1 cellular context compared by ENCODE assay signal in the genomic region with DNA sequence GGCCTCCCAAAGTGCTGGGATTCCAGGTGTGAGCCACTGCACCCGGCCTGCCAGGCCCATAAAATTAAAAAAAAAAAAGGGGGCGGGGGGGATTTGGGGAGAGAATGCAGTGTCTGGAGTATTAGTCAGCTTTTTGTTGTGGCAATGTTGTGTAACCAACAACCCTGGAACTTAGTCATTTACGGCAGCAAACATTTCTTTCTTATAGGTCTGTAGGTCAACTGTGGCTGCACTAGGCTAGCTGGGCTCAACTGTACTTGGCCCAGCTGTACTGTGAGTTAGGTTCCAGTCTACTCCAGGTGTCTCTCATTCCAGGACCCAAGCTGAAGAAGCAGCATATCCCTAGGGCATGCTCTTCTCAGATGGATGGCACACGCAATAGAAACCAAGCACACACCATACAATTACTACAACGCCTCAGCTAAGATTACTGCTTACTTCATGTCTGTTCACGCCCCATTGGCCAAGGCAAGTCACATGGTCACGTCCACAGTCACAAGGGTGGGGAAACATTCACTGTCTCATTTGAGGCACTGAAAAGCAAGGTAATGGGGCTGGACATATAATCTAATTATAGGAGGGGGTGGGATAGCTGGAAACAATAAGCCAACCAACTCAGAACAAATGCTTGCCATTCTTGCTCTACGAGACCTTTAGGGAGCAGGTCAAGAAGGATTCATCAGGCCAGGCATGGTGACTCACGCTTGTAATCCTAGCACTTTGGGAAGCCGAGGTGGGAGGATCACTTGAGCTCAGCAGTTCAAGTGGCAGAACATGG.
A peak's percentile ranks its signal among the peaks of the same experiment; 100 is the strongest.
TF ChIP-seq lines count a peak whose summit lies in the region.

No MANE protein-coding gene starts in this region.

TF ChIP-seq in K562, 482 proteins besides CTCF, POLR2A, EP300 and RAD21 (continued from another document and continues in another):
- TF ChIP-seq ZNF165 (CRISPR knock-in tag; IDR thresholded peaks at IDR 0.05; ENCODE audit: borderline replicate concordance) (no peak), NCOA2 (IDR thresholded peaks at IDR 0.05; ENCODE audit: partially characterized antibody in 2 of 2) (no peak), ZFP30 (CRISPR knock-in tag; IDR thresholded peaks at IDR 0.05; ENCODE audit: borderline replicate concordance) (no peak), ZNF584 (CRISPR knock-in tag; IDR thresholded peaks at IDR 0.05; ENCODE audit: low read depth) (no peak), DACH1 (IDR thresholded peaks at IDR 0.05; ENCODE audit: partially characterized antibody) (no peak), PCBP1 (IDR thresholded peaks at IDR 0.05; ENCODE audit: low read depth, low read length, poor library complexity, severe bottlenecking) (no peak), ZNF274 (IDR thresholded peaks at IDR 0.05; ENCODE audit: borderline replicate concordance, low read depth, low read length) (no peak), CC2D1A (IDR thresholded peaks at IDR 0.05) (no peak), SIX5 (IDR thresholded peaks at IDR 0.05; ENCODE audit: borderline replicate concordance in 1 of 2, insufficient read depth in 1 of 2, low read depth in 1 of 2, low read length in 2 of 2) (no peak), HNRNPL (IDR thresholded peaks at IDR 0.05; ENCODE audit: low read depth, low read length) (no peak), NONO (IDR thresholded peaks at IDR 0.05; ENCODE audit: low read depth in 2 of 2, low read length in 1 of 2) (no peak), SMARCE1 (IDR thresholded peaks at IDR 0.05) (peak; percentile 76), ZNF232 (CRISPR knock-in tag; IDR thresholded peaks at IDR 0.05) (no peak), MYNN (IDR thresholded peaks at IDR 0.05) (no peak), MYNN (CRISPR knock-in tag; IDR thresholded peaks at IDR 0.05) (no peak), GTF2F1 (IDR thresholded peaks at IDR 0.05; ENCODE audit: low read depth, low read length) (no peak), ARNT (IDR thresholded peaks at IDR 0.05) (no peak), TARDBP (IDR thresholded peaks at IDR 0.05) (no peak), HOXB6 (CRISPR knock-in tag; IDR thresholded peaks at IDR 0.05; ENCODE audit: borderline replicate concordance) (no peak), EHMT2 (IDR thresholded peaks at IDR 0.05) (0 out of 2 replicates have a peak, but pooled peaks have one; percentile 50), TSC22D4 (tag; IDR thresholded peaks at IDR 0.05) (no peak), HNRNPH1 (optimal IDR thresholded peaks at IDR 0.05; ENCODE audit: low read depth, low read length) (no peak), ZBTB7A (IDR thresholded peaks at IDR 0.05; ENCODE audit: borderline replicate concordance, control insufficient read depth, low read depth, low read length) (no peak), TOE1 (IDR thresholded peaks at IDR 0.05; ENCODE audit: borderline replicate concordance) (peak; percentile 87), TOE1 (CRISPR knock-in tag; IDR thresholded peaks at IDR 0.05; ENCODE audit: borderline replicate concordance, low read depth) (no peak), SRSF1 (IDR thresholded peaks at IDR 0.05; ENCODE audit: low read depth, low read length) (no peak), CBFA2T2 (conservative IDR thresholded peaks at IDR 0.05) (peak; percentile 44), HLTF (IDR thresholded peaks at IDR 0.05) (no peak), POLR2B (IDR thresholded peaks at IDR 0.05; ENCODE audit: low read depth, partially characterized antibody) (no peak), ZNF696 (CRISPR knock-in tag; conservative IDR thresholded peaks at IDR 0.05) (no peak), GATA2 (CRISPR knock-in tag; IDR thresholded peaks at IDR 0.05) (no peak), BRD4 (IDR thresholded peaks at IDR 0.05) (no peak), ATF1 (CRISPR knock-in tag; IDR thresholded peaks at IDR 0.05) (no peak), ATF1 (tag; IDR thresholded peaks at IDR 0.05) (peak; percentile 46; the same call in 1 of the 2 replicates)
- TF ChIP-seq, protein P1, sequence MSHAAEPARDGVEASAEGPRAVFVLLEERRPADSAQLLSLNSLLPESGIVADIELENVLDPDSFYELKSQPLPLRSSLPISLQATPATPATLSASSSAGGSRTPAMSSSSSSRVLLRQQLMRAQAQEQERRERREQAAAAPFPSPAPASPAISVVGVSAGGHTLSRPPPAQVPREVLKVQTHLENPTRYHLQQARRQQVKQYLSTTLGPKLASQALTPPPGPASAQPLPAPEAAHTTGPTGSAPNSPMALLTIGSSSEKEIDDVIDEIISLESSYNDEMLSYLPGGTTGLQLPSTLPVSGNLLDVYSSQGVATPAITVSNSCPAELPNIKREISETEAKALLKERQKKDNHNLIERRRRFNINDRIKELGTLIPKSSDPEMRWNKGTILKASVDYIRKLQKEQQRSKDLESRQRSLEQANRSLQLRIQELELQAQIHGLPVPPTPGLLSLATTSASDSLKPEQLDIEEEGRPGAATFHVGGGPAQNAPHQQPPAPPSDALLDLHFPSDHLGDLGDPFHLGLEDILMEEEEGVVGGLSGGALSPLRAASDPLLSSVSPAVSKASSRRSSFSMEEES (CRISPR knock-in tag; IDR thresholded peaks at IDR 0.05), result peak; percentile 66; the same call in 1 of the 2 replicates
- TF ChIP-seq, protein P2, sequence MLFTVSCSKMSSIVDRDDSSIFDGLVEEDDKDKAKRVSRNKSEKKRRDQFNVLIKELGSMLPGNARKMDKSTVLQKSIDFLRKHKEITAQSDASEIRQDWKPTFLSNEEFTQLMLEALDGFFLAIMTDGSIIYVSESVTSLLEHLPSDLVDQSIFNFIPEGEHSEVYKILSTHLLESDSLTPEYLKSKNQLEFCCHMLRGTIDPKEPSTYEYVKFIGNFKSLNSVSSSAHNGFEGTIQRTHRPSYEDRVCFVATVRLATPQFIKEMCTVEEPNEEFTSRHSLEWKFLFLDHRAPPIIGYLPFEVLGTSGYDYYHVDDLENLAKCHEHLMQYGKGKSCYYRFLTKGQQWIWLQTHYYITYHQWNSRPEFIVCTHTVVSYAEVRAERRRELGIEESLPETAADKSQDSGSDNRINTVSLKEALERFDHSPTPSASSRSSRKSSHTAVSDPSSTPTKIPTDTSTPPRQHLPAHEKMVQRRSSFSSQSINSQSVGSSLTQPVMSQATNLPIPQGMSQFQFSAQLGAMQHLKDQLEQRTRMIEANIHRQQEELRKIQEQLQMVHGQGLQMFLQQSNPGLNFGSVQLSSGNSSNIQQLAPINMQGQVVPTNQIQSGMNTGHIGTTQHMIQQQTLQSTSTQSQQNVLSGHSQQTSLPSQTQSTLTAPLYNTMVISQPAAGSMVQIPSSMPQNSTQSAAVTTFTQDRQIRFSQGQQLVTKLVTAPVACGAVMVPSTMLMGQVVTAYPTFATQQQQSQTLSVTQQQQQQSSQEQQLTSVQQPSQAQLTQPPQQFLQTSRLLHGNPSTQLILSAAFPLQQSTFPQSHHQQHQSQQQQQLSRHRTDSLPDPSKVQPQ (CRISPR knock-in tag; IDR thresholded peaks at IDR 0.05; ENCODE audit: borderline replicate concordance), result no peak
- TF ChIP-seq, protein P3, sequence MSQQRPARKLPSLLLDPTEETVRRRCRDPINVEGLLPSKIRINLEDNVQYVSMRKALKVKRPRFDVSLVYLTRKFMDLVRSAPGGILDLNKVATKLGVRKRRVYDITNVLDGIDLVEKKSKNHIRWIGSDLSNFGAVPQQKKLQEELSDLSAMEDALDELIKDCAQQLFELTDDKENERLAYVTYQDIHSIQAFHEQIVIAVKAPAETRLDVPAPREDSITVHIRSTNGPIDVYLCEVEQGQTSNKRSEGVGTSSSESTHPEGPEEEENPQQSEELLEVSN (IDR thresholded peaks at IDR 0.05; ENCODE audit: borderline replicate concordance in 1 of 2, extremely low read depth in 1 of 2, insufficient read depth in 1 of 2, insufficient read length in 1 of 2, low read depth in 1 of 2, low read length in 1 of 2, poor library complexity in 1 of 2, severe bottlenecking in 1 of 2), result peak; percentile 31 to 40
- TF ChIP-seq, protein P4, sequence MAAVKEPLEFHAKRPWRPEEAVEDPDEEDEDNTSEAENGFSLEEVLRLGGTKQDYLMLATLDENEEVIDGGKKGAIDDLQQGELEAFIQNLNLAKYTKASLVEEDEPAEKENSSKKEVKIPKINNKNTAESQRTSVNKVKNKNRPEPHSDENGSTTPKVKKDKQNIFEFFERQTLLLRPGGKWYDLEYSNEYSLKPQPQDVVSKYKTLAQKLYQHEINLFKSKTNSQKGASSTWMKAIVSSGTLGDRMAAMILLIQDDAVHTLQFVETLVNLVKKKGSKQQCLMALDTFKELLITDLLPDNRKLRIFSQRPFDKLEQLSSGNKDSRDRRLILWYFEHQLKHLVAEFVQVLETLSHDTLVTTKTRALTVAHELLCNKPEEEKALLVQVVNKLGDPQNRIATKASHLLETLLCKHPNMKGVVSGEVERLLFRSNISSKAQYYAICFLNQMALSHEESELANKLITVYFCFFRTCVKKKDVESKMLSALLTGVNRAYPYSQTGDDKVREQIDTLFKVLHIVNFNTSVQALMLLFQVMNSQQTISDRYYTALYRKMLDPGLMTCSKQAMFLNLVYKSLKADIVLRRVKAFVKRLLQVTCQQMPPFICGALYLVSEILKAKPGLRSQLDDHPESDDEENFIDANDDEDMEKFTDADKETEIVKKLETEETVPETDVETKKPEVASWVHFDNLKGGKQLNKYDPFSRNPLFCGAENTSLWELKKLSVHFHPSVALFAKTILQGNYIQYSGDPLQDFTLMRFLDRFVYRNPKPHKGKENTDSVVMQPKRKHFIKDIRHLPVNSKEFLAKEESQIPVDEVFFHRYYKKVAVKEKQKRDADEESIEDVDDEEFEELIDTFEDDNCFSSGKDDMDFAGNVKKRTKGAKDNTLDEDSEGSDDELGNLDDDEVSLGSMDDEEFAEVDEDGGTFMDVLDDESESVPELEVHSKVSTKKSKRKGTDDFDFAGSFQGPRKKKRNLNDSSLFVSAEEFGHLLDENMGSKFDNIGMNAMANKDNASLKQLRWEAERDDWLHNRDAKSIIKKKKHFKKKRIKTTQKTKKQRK (IDR thresholded peaks at IDR 0.05; ENCODE audit: borderline replicate concordance, low read depth, low read length), result no peak
- TF ChIP-seq, protein P5, sequence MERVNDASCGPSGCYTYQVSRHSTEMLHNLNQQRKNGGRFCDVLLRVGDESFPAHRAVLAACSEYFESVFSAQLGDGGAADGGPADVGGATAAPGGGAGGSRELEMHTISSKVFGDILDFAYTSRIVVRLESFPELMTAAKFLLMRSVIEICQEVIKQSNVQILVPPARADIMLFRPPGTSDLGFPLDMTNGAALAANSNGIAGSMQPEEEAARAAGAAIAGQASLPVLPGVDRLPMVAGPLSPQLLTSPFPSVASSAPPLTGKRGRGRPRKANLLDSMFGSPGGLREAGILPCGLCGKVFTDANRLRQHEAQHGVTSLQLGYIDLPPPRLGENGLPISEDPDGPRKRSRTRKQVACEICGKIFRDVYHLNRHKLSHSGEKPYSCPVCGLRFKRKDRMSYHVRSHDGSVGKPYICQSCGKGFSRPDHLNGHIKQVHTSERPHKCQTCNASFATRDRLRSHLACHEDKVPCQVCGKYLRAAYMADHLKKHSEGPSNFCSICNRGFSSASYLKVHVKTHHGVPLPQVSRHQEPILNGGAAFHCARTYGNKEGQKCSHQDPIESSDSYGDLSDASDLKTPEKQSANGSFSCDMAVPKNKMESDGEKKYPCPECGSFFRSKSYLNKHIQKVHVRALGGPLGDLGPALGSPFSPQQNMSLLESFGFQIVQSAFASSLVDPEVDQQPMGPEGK (CRISPR knock-in tag; IDR thresholded peaks at IDR 0.05; ENCODE audit: borderline replicate concordance), result no peak
- TF ChIP-seq, protein P6, sequence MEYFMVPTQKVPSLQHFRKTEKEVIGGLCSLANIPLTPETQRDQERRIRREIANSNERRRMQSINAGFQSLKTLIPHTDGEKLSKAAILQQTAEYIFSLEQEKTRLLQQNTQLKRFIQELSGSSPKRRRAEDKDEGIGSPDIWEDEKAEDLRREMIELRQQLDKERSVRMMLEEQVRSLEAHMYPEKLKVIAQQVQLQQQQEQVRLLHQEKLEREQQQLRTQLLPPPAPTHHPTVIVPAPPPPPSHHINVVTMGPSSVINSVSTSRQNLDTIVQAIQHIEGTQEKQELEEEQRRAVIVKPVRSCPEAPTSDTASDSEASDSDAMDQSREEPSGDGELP (CRISPR knock-in tag; IDR thresholded peaks at IDR 0.05; ENCODE audit: borderline replicate concordance), result 0 out of 2 replicates have a peak, but pooled peaks have one; percentile 41
- TF ChIP-seq, protein P7, sequence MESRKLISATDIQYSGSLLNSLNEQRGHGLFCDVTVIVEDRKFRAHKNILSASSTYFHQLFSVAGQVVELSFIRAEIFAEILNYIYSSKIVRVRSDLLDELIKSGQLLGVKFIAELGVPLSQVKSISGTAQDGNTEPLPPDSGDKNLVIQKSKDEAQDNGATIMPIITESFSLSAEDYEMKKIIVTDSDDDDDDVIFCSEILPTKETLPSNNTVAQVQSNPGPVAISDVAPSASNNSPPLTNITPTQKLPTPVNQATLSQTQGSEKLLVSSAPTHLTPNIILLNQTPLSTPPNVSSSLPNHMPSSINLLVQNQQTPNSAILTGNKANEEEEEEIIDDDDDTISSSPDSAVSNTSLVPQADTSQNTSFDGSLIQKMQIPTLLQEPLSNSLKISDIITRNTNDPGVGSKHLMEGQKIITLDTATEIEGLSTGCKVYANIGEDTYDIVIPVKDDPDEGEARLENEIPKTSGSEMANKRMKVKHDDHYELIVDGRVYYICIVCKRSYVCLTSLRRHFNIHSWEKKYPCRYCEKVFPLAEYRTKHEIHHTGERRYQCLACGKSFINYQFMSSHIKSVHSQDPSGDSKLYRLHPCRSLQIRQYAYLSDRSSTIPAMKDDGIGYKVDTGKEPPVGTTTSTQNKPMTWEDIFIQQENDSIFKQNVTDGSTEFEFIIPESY (CRISPR knock-in tag; IDR thresholded peaks at IDR 0.05), result no peak
- TF ChIP-seq, protein P8, sequence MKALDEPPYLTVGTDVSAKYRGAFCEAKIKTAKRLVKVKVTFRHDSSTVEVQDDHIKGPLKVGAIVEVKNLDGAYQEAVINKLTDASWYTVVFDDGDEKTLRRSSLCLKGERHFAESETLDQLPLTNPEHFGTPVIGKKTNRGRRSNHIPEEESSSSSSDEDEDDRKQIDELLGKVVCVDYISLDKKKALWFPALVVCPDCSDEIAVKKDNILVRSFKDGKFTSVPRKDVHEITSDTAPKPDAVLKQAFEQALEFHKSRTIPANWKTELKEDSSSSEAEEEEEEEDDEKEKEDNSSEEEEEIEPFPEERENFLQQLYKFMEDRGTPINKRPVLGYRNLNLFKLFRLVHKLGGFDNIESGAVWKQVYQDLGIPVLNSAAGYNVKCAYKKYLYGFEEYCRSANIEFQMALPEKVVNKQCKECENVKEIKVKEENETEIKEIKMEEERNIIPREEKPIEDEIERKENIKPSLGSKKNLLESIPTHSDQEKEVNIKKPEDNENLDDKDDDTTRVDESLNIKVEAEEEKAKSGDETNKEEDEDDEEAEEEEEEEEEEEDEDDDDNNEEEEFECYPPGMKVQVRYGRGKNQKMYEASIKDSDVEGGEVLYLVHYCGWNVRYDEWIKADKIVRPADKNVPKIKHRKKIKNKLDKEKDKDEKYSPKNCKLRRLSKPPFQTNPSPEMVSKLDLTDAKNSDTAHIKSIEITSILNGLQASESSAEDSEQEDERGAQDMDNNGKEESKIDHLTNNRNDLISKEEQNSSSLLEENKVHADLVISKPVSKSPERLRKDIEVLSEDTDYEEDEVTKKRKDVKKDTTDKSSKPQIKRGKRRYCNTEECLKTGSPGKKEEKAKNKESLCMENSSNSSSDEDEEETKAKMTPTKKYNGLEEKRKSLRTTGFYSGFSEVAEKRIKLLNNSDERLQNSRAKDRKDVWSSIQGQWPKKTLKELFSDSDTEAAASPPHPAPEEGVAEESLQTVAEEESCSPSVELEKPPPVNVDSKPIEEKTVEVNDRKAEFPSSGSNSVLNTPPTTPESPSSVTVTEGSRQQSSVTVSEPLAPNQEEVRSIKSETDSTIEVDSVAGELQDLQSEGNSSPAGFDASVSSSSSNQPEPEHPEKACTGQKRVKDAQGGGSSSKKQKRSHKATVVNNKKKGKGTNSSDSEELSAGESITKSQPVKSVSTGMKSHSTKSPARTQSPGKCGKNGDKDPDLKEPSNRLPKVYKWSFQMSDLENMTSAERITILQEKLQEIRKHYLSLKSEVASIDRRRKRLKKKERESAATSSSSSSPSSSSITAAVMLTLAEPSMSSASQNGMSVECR (CRISPR knock-in tag; IDR thresholded peaks at IDR 0.05), result no peak
